In genomic region chr12:88035907-88036289, GRCh38 we compare ENCODE assay signal across 8 cellular contexts. TPM values are rescaled to one million over a fixed set of nuclear protein-coding genes. Genes with fewer than 3 reads are reported as not detected.
DNase-seq lines count a peak whose midpoint lies in the region; ATAC-seq and TF ChIP-seq lines count a peak whose summit lies in the region.

No MANE protein-coding gene starts in this region.

- H3K27ac ChIP-seq in SK-N-MC (no peak overlapping the region), rectal smooth muscle tissue (ENCODE audit: low read depth, low read length) (peak overlapping the region; percentile 60)

- no peaks in the 10 kb centered on the region for H3K27me3 ChIP-seq in rectal smooth muscle tissue (ENCODE audit: control insufficient read depth, insufficient read depth, low read length)

- no peaks in the 10 kb centered on the region for H3K27me3 Mint-ChIP-seq in activated CD4-positive, alpha-beta T cell treated with anti-CD3 and anti-CD28 coated beads, Interleukin-2, amount 10 ng/mL, durations not matched to agents 24 days and 14 days

- H3K9me3 Mint-ChIP-seq in activated CD4-positive, alpha-beta T cell treated with anti-CD3 and anti-CD28 coated beads, Interleukin-2, amount 10 ng/mL, durations not matched to agents 24 days and 14 days: no peaks in the 10 kb centered on the region

- DNase-seq in activated CD4-positive, alpha-beta T cell treated with anti-CD3 and anti-CD28 coated beads, Interleukin-2, amount 10 ng/mL, durations not matched to agents 24 days and 14 days: no peak
- no peak for DNase-seq in activated CD4-positive, alpha-beta T cell treated with anti-CD3 and anti-CD28 coated beads for 1 hour
- DNase-seq in SK-N-MC (ENCODE audit: low read depth, low spot score): no peak
- DNase-seq in foreskin fibroblast: no peak
- no peak for DNase-seq in NCI-H2107 (lab: John Stamatoyannopoulos, UW)
- no peak for DNase-seq in NCI-H1436 treated with DMSO at 0.1 percent for 48 hours (lab: John Stamatoyannopoulos, UW)

- intact Hi-C loops in activated CD4-positive, alpha-beta T cell treated with anti-CD3 and anti-CD28 coated beads, Interleukin-2, amount 10 ng/mL, durations not matched to agents 24 days and 14 days (cut with micrococcal nuclease): loop anchor here (1.0 to 10.0 kb wide), 4 partner anchors 106 to 1488 kb away; partner anchors contain the start of genes CEP290, GALNT4 and TMTC3

- no peak for TF ChIP-seq CTCF in foreskin fibroblast (IDR thresholded peaks at IDR 0.05; ENCODE audit: low read depth, low read length)

- H3K36me3 ChIP-seq in SK-N-MC (ENCODE audit: insufficient read depth, low read length) (peaks cover 37% of the 10 kb centered on the region), rectal smooth muscle tissue (ENCODE audit: control insufficient read depth, insufficient read depth, low read length) (no peaks in the 10 kb centered on the region)

- peak overlapping the region; percentile 92 for H3K4me3 ChIP-seq in SK-N-MC
- peak overlapping the region; percentile 67 to 88 for H3K4me3 ChIP-seq in foreskin fibroblast (ENCODE audit: low read depth in 1 of 2, low read length in 2 of 2)
- peak overlapping the region; percentile 95 for H3K4me3 ChIP-seq in rectal smooth muscle tissue (ENCODE audit: low read length)

- H3K36me3 Mint-ChIP-seq in activated CD4-positive, alpha-beta T cell treated with anti-CD3 and anti-CD28 coated beads, Interleukin-2, amount 10 ng/mL, durations not matched to agents 24 days and 14 days (ENCODE audit: low read depth): peaks cover 19% of the 10 kb centered on the region

- H3K9ac ChIP-seq in SK-N-MC (ENCODE audit: insufficient read length) (peak overlapping the region; percentile 70), rectal smooth muscle tissue (ENCODE audit: low read length) (peak overlapping the region; percentile 46)

- peaks cover 13% of the 10 kb centered on the region for H3K4me1 ChIP-seq in rectal smooth muscle tissue (ENCODE audit: control insufficient read depth, insufficient read depth, low read length)

- H3K27ac Mint-ChIP-seq in activated CD4-positive, alpha-beta T cell treated with anti-CD3 and anti-CD28 coated beads, Interleukin-2, amount 10 ng/mL, durations not matched to agents 24 days and 14 days: peak overlapping the region; percentile 98

- no peaks in the 10 kb centered on the region for H3K9me3 ChIP-seq in SK-N-MC (ENCODE audit: low read depth, low read length)

- ATAC-seq in HG02943 (IDR thresholded peaks at IDR 0.05; ENCODE audit: low read depth, unreplicated experiment): peak; percentile 19

- H3K4me3 Mint-ChIP-seq in activated CD4-positive, alpha-beta T cell treated with anti-CD3 and anti-CD28 coated beads, Interleukin-2, amount 10 ng/mL, durations not matched to agents 24 days and 14 days: peak overlapping the region; percentile 99

- peaks cover 40% of the 10 kb centered on the region for H3K4me1 Mint-ChIP-seq in activated CD4-positive, alpha-beta T cell treated with anti-CD3 and anti-CD28 coated beads, Interleukin-2, amount 10 ng/mL, durations not matched to agents 24 days and 14 days

RNA-seq across cellular contexts. Expression of gene C12orf50, which starts 6.7 kb away (rescaled TPM):
- total RNA-seq in activated CD4-positive, alpha-beta T cell treated with anti-CD3 and anti-CD28 coated beads, Interleukin-2, amount 10 ng/mL, durations not matched to agents 24 days and 14 days: not detected in 2 replicates
